Comparison of ENCODE assay signal across 15 cellular contexts in the genomic region with DNA sequence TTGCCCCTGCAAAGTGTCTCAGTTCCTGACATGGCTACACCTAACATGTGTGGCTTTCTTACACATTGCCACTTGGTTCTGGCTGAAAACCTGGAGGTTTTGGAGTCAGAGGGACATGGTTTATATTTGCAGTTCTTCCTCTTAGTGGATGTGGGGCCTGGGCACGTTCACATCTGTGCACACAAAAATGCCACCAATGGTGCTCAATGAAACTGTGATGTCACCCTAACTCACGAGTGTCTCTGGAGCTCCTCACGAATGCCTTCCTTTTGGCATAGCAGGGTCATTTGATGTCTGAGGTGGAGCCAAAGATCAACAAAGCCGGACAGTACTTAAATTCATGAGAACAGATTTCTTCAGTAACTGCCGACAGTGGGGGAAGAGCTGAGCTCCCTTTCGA.
DNase-seq lines count a peak whose midpoint lies in the region; ATAC-seq and TF ChIP-seq lines count a peak whose summit lies in the region.
"Had no signal": no experiment of that assay in that cellular context is flagged by ENCODE, and none has a peak within 500 bp of the region (broad histone marks: within the 10 kb centered on the region; RNA-seq: fewer than 3 reads in every experiment).

No MANE protein-coding gene starts in this region.

- H3K27ac ChIP-seq in SJSA1 (peak overlapping the region; percentile 82), neural progenitor cell (no peak overlapping the region), sigmoid colon (no peak overlapping the region)

- no peak overlapping the region for H3K4me2 ChIP-seq in neural progenitor cell

- DNase-seq in SJSA1 (ENCODE audit: low read depth in 1 of 2, low spot score in 2 of 2) = peak; percentile 61 to 73
- DNase-seq in left kidney (ENCODE audit: low read depth, low spot score) = peak; percentile 12
- no peak for DNase-seq in neural progenitor cell (ENCODE audit: low spot score)
- no peak for DNase-seq in activated CD4-positive, alpha-beta T cell treated with anti-CD3 and anti-CD28 coated beads for 48 hours
- DNase-seq in sigmoid colon = no peak
- no peak for DNase-seq in stimulated activated naive CD8-positive, alpha-beta T cell treated with anti-CD3 and anti-CD28 coated beads, Interleukin-15, Interleukin-2, amounts not matched to agents 100 U/mL and 50 U/mL, for 24 hours
- DNase-seq: C1 segment of cervical spinal cord; CD4-positive, alpha-beta memory T cell; DMS79; GOT3; H9 had no signal

- TF ChIP-seq EP300 in sigmoid colon (IDR thresholded peaks at IDR 0.05) = no peak

- H3K36me3 Mint-ChIP-seq in neural progenitor cell = peaks cover 2% of the 10 kb centered on the region
- H3K36me3 Mint-ChIP-seq in activated T-helper 17 cell treated with anti-CD3 and anti-CD28 coated beads, Interleukin-2, amount 50 U/mL, for 72 hours (ENCODE audit: low read depth) = no peaks in the 10 kb centered on the region
- H3K36me3 Mint-ChIP-seq: CD4-positive, alpha-beta memory T cell had no signal

- whole genome bisulfite sequencing in sigmoid colon, 2 donors = 56 to 74% methylated on average over 6 of the region's 6 CpGs

- H3K4me1 Mint-ChIP-seq in neural progenitor cell = peaks cover 79% of the 10 kb centered on the region
- no peaks in the 10 kb centered on the region for H3K4me1 Mint-ChIP-seq in activated T-helper 17 cell treated with anti-CD3 and anti-CD28 coated beads, Interleukin-2, amount 50 U/mL, for 72 hours
- H3K4me1 Mint-ChIP-seq: B cell; CD4-positive, alpha-beta memory T cell had no signal

- H3K36me3 ChIP-seq in SJSA1 (no peaks in the 10 kb centered on the region), neural progenitor cell (no peaks in the 10 kb centered on the region), sigmoid colon (no peaks in the 10 kb centered on the region)

- peak overlapping the region; percentile 96 for H3K27ac Mint-ChIP-seq in neural progenitor cell
- no peak overlapping the region for H3K27ac Mint-ChIP-seq in activated T-helper 17 cell treated with anti-CD3 and anti-CD28 coated beads, Interleukin-2, amount 50 U/mL, for 72 hours
- H3K27ac Mint-ChIP-seq: B cell; CD4-positive, alpha-beta memory T cell had no signal

- no peak overlapping the region for H3K4me3 ChIP-seq in SJSA1
- H3K4me3 ChIP-seq in neural progenitor cell = no peak overlapping the region
- H3K4me3 ChIP-seq in sigmoid colon = no peak overlapping the region
- H3K4me3 ChIP-seq: GM12878 had no signal

- H4K20me1 ChIP-seq in neural progenitor cell (ENCODE audit: low read depth) = no peaks in the 10 kb centered on the region

- H3K4me1 ChIP-seq in SJSA1 (replicated peaks) = peaks cover 33% of the 10 kb centered on the region
- peaks cover 18% of the 10 kb centered on the region for H3K4me1 ChIP-seq in neural progenitor cell
- no peaks in the 10 kb centered on the region for H3K4me1 ChIP-seq in sigmoid colon

- H3K9me3 Mint-ChIP-seq in neural progenitor cell = peaks cover 11% of the 10 kb centered on the region
- H3K9me3 Mint-ChIP-seq in activated T-helper 17 cell treated with anti-CD3 and anti-CD28 coated beads, Interleukin-2, amount 50 U/mL, for 72 hours = no peaks in the 10 kb centered on the region

- H3K27me3 ChIP-seq in SJSA1 (replicated peaks) (no peaks in the 10 kb centered on the region), neural progenitor cell (no peaks in the 10 kb centered on the region), sigmoid colon (no peaks in the 10 kb centered on the region)

- intact Hi-C loops in sigmoid colon (cut with DNase I) = no loop called here

- ATAC-seq in stimulated activated naive CD8-positive, alpha-beta T cell treated with anti-CD3 and anti-CD28 coated beads, Interleukin-15, Interleukin-2, amounts not matched to agents 100 U/mL and 50 U/mL, for 24 hours = no peak
- ATAC-seq in activated T-helper 17 cell treated with anti-CD3 and anti-CD28 coated beads, Interleukin-2, amount 50 U/mL, for 72 hours (replicated peaks) = no peak
- ATAC-seq: GM12878, HepG2 had no signal

- TF ChIP-seq POLR2A in sigmoid colon (IDR thresholded peaks at IDR 0.05) = no peak

- no peaks in the 10 kb centered on the region for H3F3A ChIP-seq in neural progenitor cell (ENCODE audit: low read depth)

- H3K4me3 Mint-ChIP-seq in neural progenitor cell = peak overlapping the region; percentile 44
- H3K4me3 Mint-ChIP-seq in activated T-helper 17 cell treated with anti-CD3 and anti-CD28 coated beads, Interleukin-2, amount 50 U/mL, for 72 hours = no peak overlapping the region
- H3K4me3 Mint-ChIP-seq: B cell; CD4-positive, alpha-beta memory T cell; H9 had no signal

- H3K27me3 Mint-ChIP-seq in neural progenitor cell (ENCODE audit: insufficient read depth, low read depth) = peaks cover 27% of the 10 kb centered on the region
- peaks cover 11% of the 10 kb centered on the region for H3K27me3 Mint-ChIP-seq in activated T-helper 17 cell treated with anti-CD3 and anti-CD28 coated beads, Interleukin-2, amount 50 U/mL, for 72 hours
- H3K27me3 Mint-ChIP-seq: B cell had no signal

- H3K9ac ChIP-seq in neural progenitor cell = no peak overlapping the region

- H3K9me3 ChIP-seq in SJSA1 (replicated peaks) (no peaks in the 10 kb centered on the region), neural progenitor cell (ENCODE audit: low read depth) (no peaks in the 10 kb centered on the region), sigmoid colon (no peaks in the 10 kb centered on the region)

- no peaks in the 10 kb centered on the region for H3K79me2 ChIP-seq in neural progenitor cell (ENCODE audit: low read depth)

- TF ChIP-seq CTCF in neural progenitor cell (IDR thresholded peaks at IDR 0.05) (no peak), sigmoid colon (IDR thresholded peaks at IDR 0.05) (no peak)

- H2AFZ ChIP-seq in neural progenitor cell (replicated peaks) = no peak overlapping the region

Comparison
In these comparisons a context has a peak if more than half of its experiments do, and no peak if none do; other contexts are left out.
1. DNase-seq: peak in SJSA1 (2 of 2) and left kidney (single experiment); none in neural progenitor cell (single experiment), activated CD4-positive, alpha-beta T cell treated with anti-CD3 and anti-CD28 coated beads for 48 hours (single experiment), sigmoid colon (single experiment) and stimulated activated naive CD8-positive, alpha-beta T cell treated with anti-CD3 and anti-CD28 coated beads, Interleukin-15, Interleukin-2, amounts not matched to agents 100 U/mL and 50 U/mL, for 24 hours (single experiment).